ENCODE assay signal across 17 cellular contexts in genomic region chr3:50628601-50629000, GRCh38. TPM values are rescaled to one million over a fixed set of nuclear protein-coding genes. Genes with fewer than 3 reads are reported as not detected.
DNase-seq lines count a peak whose midpoint lies in the region; ATAC-seq and TF ChIP-seq lines count a peak whose summit lies in the region.
"Had no signal": no experiment of that assay in that cellular context is flagged by ENCODE, and none has a peak within 500 bp of the region (broad histone marks: within the 10 kb centered on the region; RNA-seq: fewer than 3 reads in every experiment).

No MANE protein-coding gene starts in this region.

- H3K79me1 ChIP-seq in mesenchymal stem cell (replicated peaks; ENCODE audit: low read length, poor library complexity, severe bottlenecking): peaks cover 52% of the 10 kb centered on the region

- peak overlapping the region; percentile 15 for H4K91ac ChIP-seq in mesenchymal stem cell (ENCODE audit: low read length)

- H3K36me3 ChIP-seq in CD4-positive, alpha-beta memory T cell (ENCODE audit: insufficient read depth, low read length): peaks cover 5% of the 10 kb centered on the region
- H3K36me3 ChIP-seq in mesenchymal stem cell (ENCODE audit: control insufficient read depth in 1 of 2, insufficient read depth in 2 of 2, low read depth in 1 of 2, low read length in 2 of 2): peaks cover 7 to 10% of the 10 kb centered on the region in 2 experiments
- H3K36me3 ChIP-seq: lower lobe of right lung, SJSA1, thoracic aorta had no signal

- no peak overlapping the region for H3K4me3 ChIP-seq in CD4-positive, alpha-beta memory T cell (ENCODE audit: low read length in 2 of 2)
- H3K4me3 ChIP-seq in mesenchymal stem cell (ENCODE audit: insufficient read depth in 1 of 2, low read depth in 1 of 2, low read length in 2 of 2): no peak overlapping the region
- H3K4me3 ChIP-seq: esophagus muscularis mucosa, lower lobe of right lung, SJSA1, thoracic aorta had no signal

- peaks cover 52 to 68% of the 10 kb centered on the region in 2 donors for H3K36me3 Mint-ChIP-seq in CD14-positive monocyte
- H3K36me3 Mint-ChIP-seq in CD4-positive, alpha-beta memory T cell: peaks cover 0 to 36% of the 10 kb centered on the region in 2 donors

- intact Hi-C loops in CD14-positive monocyte (cut with micrococcal nuclease): no loop called here
- intact Hi-C loops in CD4-positive, alpha-beta memory T cell (cut with micrococcal nuclease): no loop called here

- peak overlapping the region; percentile 88 to 99 (median 98) for H3K27ac Mint-ChIP-seq in CD14-positive monocyte
- peak overlapping the region in 6 of 7 donors; percentile 24 to 84 (median 40) for H3K27ac Mint-ChIP-seq in CD4-positive, alpha-beta memory T cell

- H2BK120ac ChIP-seq in mesenchymal stem cell (ENCODE audit: low read depth, low read length): peak overlapping the region; percentile 21

- peaks cover 100% of the 10 kb centered on the region for H3K4me1 ChIP-seq in CD4-positive, alpha-beta memory T cell (ENCODE audit: insufficient read depth, low read length)
- peaks cover 37% of the 10 kb centered on the region for H3K4me1 ChIP-seq in mesenchymal stem cell (ENCODE audit: control insufficient read depth, insufficient read depth, low read depth, low read length)

- H2AFZ ChIP-seq in mesenchymal stem cell (ENCODE audit: low read depth, low read length): no peak overlapping the region

- peak overlapping the region in 1 of 2 donors; percentile 19 for H3K4me3 Mint-ChIP-seq in CD14-positive monocyte
- peak overlapping the region in 2 of 8 donors; percentile 13 to 15 for H3K4me3 Mint-ChIP-seq in CD4-positive, alpha-beta memory T cell

- H2AK5ac ChIP-seq in mesenchymal stem cell (ENCODE audit: low read length, severe bottlenecking): no peak overlapping the region

- H3K9me3 Mint-ChIP-seq in CD14-positive monocyte: no peaks in the 10 kb centered on the region
- H3K9me3 Mint-ChIP-seq in CD4-positive, alpha-beta memory T cell: no peaks in the 10 kb centered on the region

- H2BK15ac ChIP-seq in mesenchymal stem cell (ENCODE audit: low read depth, poor library complexity, severe bottlenecking): no peak overlapping the region

- no peak for TF ChIP-seq CTCF in CD14-positive monocyte (IDR thresholded peaks at IDR 0.05)
- no peak for TF ChIP-seq CTCF in VCaP (conservative IDR thresholded peaks at IDR 0.05)

- H2BK12ac ChIP-seq in mesenchymal stem cell (ENCODE audit: low read length in 2 of 2): no peak overlapping the region

- no peak for DNase-seq in CD14-positive monocyte (ENCODE audit: low spot score)
- no peak for DNase-seq in CD4-positive, alpha-beta memory T cell
- DNase-seq in mesenchymal stem cell: no peak
- DNase-seq in NCI-H524 (lab: John Stamatoyannopoulos, UW): no peak
- DNase-seq in germinal center (ENCODE audit: low spot score): no peak
- DNase-seq: DMS153; lower lobe of right lung; NCI-H69; stimulated activated CD4-positive, alpha-beta T cell treated with anti-CD3 and anti-CD28 coated beads, Interleukin-4, amount 100 ng/mL, for 1 hour; T-helper 9 cell had no signal

- POLR2A ChIA-PET in CD4-positive, alpha-beta memory T cell (lab: Charles Lee; ENCODE audit: partially characterized antibody): interaction anchor here (1.0 to 2.2 kb wide), 3 partner anchors 9 to 59 kb away, joined by 3 to 15 read pairs (median 5); partner anchors contain the start of genes HEMK1 and MAPKAPK3

- no peak overlapping the region for H3K4ac ChIP-seq in mesenchymal stem cell (ENCODE audit: low read depth in 1 of 2, low read length in 2 of 2)

- no peak overlapping the region for H3K18ac ChIP-seq in mesenchymal stem cell (ENCODE audit: low read depth in 1 of 2, low read length in 2 of 2)

- no peak for ATAC-seq in GM18867 (IDR thresholded peaks at IDR 0.05; ENCODE audit: unreplicated experiment)
- ATAC-seq: activated CD4-positive, CD25-positive, alpha-beta regulatory T cell treated with anti-CD3 and anti-CD28 coated beads, Interleukin-2, amount 50 U/mL, for 24 hours; lower lobe of right lung had no signal

- CTCF ChIA-PET in CD4-positive, alpha-beta memory T cell (lab: Charles Lee; ENCODE audit: partially characterized antibody): interaction anchor here (1.0 to 18.9 kb wide), 4 partner anchors 9 to 24 kb away, joined by 3 to 375 read pairs (median 8); no protein-coding TSS in a partner anchor

- 100% methylated on average over 3 of the region's 3 CpGs for WGBS in mesenchymal stem cell

- peaks cover 98% of the 10 kb centered on the region for H3K4me1 Mint-ChIP-seq in CD14-positive monocyte
- H3K4me1 Mint-ChIP-seq in CD4-positive, alpha-beta memory T cell: peaks cover 74 to 100% (median 89%) of the 10 kb centered on the region in 4 donors

- no peak overlapping the region for H3K4me2 ChIP-seq in mesenchymal stem cell (ENCODE audit: low read length, poor library complexity, severe bottlenecking)

- H2BK5ac ChIP-seq in mesenchymal stem cell (ENCODE audit: low read depth, low read length, poor library complexity, severe bottlenecking): no peak overlapping the region

- peak overlapping the region; percentile 33 for H3K9ac ChIP-seq in mesenchymal stem cell (ENCODE audit: low read length)

- H3K27me3 ChIP-seq in CD4-positive, alpha-beta memory T cell (ENCODE audit: insufficient read depth, low read length): no peaks in the 10 kb centered on the region
- no peaks in the 10 kb centered on the region for H3K27me3 ChIP-seq in mesenchymal stem cell (ENCODE audit: control insufficient read depth in 1 of 2, insufficient read depth in 1 of 2, low read length in 2 of 2)
- H3K27me3 ChIP-seq: esophagus muscularis mucosa, SJSA1 had no signal

- H3K27ac ChIP-seq in CD4-positive, alpha-beta memory T cell (ENCODE audit: low read depth, low read length): no peak overlapping the region
- H3K27ac ChIP-seq in VCaP: peak overlapping the region; percentile 3; the same call in 1 of the 2 replicates
- H3K27ac ChIP-seq in mesenchymal stem cell (ENCODE audit: low read length, poor library complexity, severe bottlenecking): no peak overlapping the region
- H3K27ac ChIP-seq: esophagus muscularis mucosa, SJSA1, thoracic aorta had no signal

- H4K8ac ChIP-seq in mesenchymal stem cell (ENCODE audit: low read length): no peak overlapping the region

- H3K27me3 Mint-ChIP-seq in CD14-positive monocyte (ENCODE audit: low read depth in 3 of 3): peaks cover 0 to 2% (median 0%) of the 10 kb centered on the region in 3 donors
- H3K27me3 Mint-ChIP-seq in CD4-positive, alpha-beta memory T cell: no peaks in the 10 kb centered on the region

- H3K23ac ChIP-seq in mesenchymal stem cell (ENCODE audit: low read length in 2 of 2): no peak overlapping the region

- no peaks in the 10 kb centered on the region for H3K9me3 ChIP-seq in CD4-positive, alpha-beta memory T cell (ENCODE audit: control insufficient read depth in 1 of 2, low read length in 2 of 2)
- H3K9me3 ChIP-seq in mesenchymal stem cell (ENCODE audit: control insufficient read depth, low read length): no peaks in the 10 kb centered on the region
- H3K9me3 ChIP-seq: esophagus muscularis mucosa, lower lobe of right lung, SJSA1, thoracic aorta had no signal

- H3K14ac ChIP-seq in mesenchymal stem cell (ENCODE audit: low read length in 2 of 2): no peak overlapping the region

RNA-seq across cellular contexts. Expression of gene MAPKAPK3, which starts 11.7 kb away (rescaled TPM):
- polyA plus RNA-seq in CD14-positive monocyte: 100 to 1,000 TPM; 173 to 252 TPM
- 10 to 100 TPM; 36.4 to 40.1 TPM for total RNA-seq in CD4-positive, alpha-beta memory T cell
- polyA plus RNA-seq in CD4-positive, alpha-beta memory T cell: 10 to 100 TPM; 71.2 to 93.2 TPM
- polyA plus RNA-seq in mesenchymal stem cell (2013, experiment 1 of 2): 28.7 TPM
- polyA plus RNA-seq in mesenchymal stem cell (2013, experiment 2 of 2): 28.9 TPM

RNA-seq across cellular contexts. Expression of gene CISH, which starts 17.0 kb away (rescaled TPM):
- 1 to 10 TPM; 2.9 to 6.2 TPM for polyA plus RNA-seq in CD14-positive monocyte
- 10 to 100 TPM; 14.7 to 15.2 TPM for total RNA-seq in CD4-positive, alpha-beta memory T cell
- 100 to 1,000 TPM in 1 of 2 donors, 10 to 100 TPM in 1; 92.1 to 248 TPM for polyA plus RNA-seq in CD4-positive, alpha-beta memory T cell
- 2.9 TPM for polyA plus RNA-seq in mesenchymal stem cell (2013, experiment 1 of 2)
- polyA plus RNA-seq in mesenchymal stem cell (2013, experiment 2 of 2): 2.9 TPM
- total RNA-seq: OCI-LY7 had no signal

RNA-seq across cellular contexts. Expression of gene DOCK3, which starts 46.1 kb away (rescaled TPM):
- under 1 TPM in 1 of 2 donors, not detected in 1; 0.03 TPM for polyA plus RNA-seq in CD14-positive monocyte
- total RNA-seq in CD4-positive, alpha-beta memory T cell: 1 to 10 TPM; 2.5 to 2.6 TPM
- polyA plus RNA-seq in CD4-positive, alpha-beta memory T cell: under 1 TPM; 0.04 to 0.18 TPM
- 0.17 TPM for polyA plus RNA-seq in mesenchymal stem cell (2013, experiment 1 of 2)
- 0.16 TPM for polyA plus RNA-seq in mesenchymal stem cell (2013, experiment 2 of 2)
- total RNA-seq: OCI-LY7 had no signal

RNA-seq across cellular contexts. Expression of gene HEMK1, which starts 59.3 kb away (rescaled TPM):
- 10 to 100 TPM; 12.1 to 14.0 TPM for polyA plus RNA-seq in CD14-positive monocyte
- total RNA-seq in CD4-positive, alpha-beta memory T cell: 10 to 100 TPM; 55.3 to 56.7 TPM
- 10 to 100 TPM; 21.2 to 36.7 TPM for polyA plus RNA-seq in CD4-positive, alpha-beta memory T cell
- 13.9 TPM for polyA plus RNA-seq in mesenchymal stem cell (2013, experiment 1 of 2)
- 15.8 TPM for polyA plus RNA-seq in mesenchymal stem cell (2013, experiment 2 of 2)

Comparison
In these comparisons a context has a peak if more than half of its experiments do, and no peak if none do; other contexts are left out.
1. RNA of gene CISH, which starts 17.0 kb away (polyA plus RNA-seq): 92.1 to 248 TPM in CD4-positive, alpha-beta memory T cell; 2.9 to 6.2 TPM in CD14-positive monocyte; every median in the first group is over 10 times any median in the second.